8 cellular contexts compared by ENCODE assay signal in the genomic region with DNA sequence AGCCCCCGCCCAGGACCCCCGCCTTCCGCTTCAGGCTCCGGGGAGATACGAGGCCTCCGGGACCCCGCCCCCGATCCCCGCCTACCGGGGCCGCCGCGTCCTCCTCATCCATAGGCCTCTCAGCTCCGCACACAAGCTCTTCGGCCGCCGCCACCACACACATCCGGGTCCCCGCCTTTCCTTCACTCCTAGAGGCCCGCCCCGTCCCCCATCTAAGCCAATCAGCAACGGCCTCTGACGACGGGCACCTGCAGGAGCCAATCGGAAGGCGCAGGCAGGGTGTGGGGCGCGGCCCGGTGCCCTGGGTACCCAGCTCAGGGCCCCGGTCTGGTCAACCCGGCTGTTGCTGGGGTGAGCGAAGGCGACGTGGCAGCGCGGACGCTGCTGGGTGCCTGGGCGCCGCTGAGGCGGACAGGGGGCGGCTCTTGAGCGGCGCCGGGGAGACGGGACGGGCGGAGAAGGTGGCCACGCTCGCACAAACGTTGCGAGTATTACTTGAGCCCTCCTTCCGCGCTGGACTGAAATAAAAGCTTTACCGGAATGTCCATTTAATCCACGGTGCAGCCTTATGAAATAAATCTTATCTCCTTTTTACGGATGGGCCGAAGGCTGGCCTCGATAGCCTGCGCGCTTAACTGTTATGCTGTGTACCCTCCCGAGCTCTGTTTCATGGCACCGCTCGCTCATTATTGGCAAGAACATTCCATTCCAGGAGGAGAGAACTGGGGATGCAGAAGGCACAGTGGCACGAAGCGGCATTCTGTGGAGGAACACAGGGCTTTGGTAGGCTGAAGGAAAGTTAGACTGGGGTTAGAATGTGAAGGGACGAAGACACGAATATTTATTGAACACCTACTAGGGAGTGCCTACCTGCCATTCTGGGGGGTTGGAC. TPM values are rescaled to one million over a fixed set of nuclear protein-coding genes. Genes with fewer than 3 reads are reported as not detected.
DNase-seq lines count a peak whose midpoint lies in the region; ATAC-seq and TF ChIP-seq lines count a peak whose summit lies in the region.

SPRYD3 (minus strand) TSS at position 165 of the 892 bp plus-strand sequence; CDS start at position 108, 57 bp downstream.

- TF ChIP-seq CTCF in left ventricle myocardium inferior (IDR thresholded peaks at IDR 0.05; ENCODE audit: borderline replicate concordance): peak; percentile 11
- TF ChIP-seq CTCF in uterus (IDR thresholded peaks at IDR 0.05): peak in 1 of 4 experiments; percentile 6

- H3K27ac ChIP-seq in left ventricle myocardium inferior (replicated peaks) (peak within 1 kb of the TSS; percentile 98), uterus (peak within 1 kb of the TSS; percentile 89 to 93)

- intact Hi-C loops in left ventricle myocardium inferior (cut with micrococcal nuclease): no loop called here
- intact Hi-C loops in uterus (cut with DNase I; ENCODE audit: low total_unique reads): no loop called here

- H3K4me3 ChIP-seq in left ventricle myocardium inferior (peak within 1 kb of the TSS; percentile 87), uterus (peak within 1 kb of the TSS; percentile 66 to 69)

- H3K27me3 Mint-ChIP-seq in T-helper 17 cell: no peaks in the 10 kb centered on the region

- H3K9me3 ChIP-seq in T-helper 17 cell (ENCODE audit: control insufficient read depth, low read length, poor library complexity, severe bottlenecking): no peaks in the 10 kb centered on the region
- peaks cover under 1% of the 10 kb centered on the region for H3K9me3 ChIP-seq in left ventricle myocardium inferior (replicated peaks)
- no peaks in the 10 kb centered on the region for H3K9me3 ChIP-seq in uterus

- H3K4me1 ChIP-seq in left ventricle myocardium inferior (peaks cover 40% of the 10 kb centered on the region), uterus (peaks cover 0 to 10% of the 10 kb centered on the region in 2 donors)

- H3K27me3 ChIP-seq in left ventricle myocardium inferior (ENCODE audit: low read depth): no peaks in the 10 kb centered on the region
- H3K27me3 ChIP-seq in uterus: no peaks in the 10 kb centered on the region

- peaks cover 29% of the 10 kb centered on the region for H3K36me3 ChIP-seq in left ventricle myocardium inferior
- H3K36me3 ChIP-seq in uterus: no peaks in the 10 kb centered on the region

- peaks cover 30% of the 10 kb centered on the region for H3K4me1 Mint-ChIP-seq in T-helper 17 cell

- peak; percentile 99 for ATAC-seq in HG02885 (IDR thresholded peaks at IDR 0.05; ENCODE audit: poor library complexity, unreplicated experiment)
- ATAC-seq in T-helper 17 cell: peak; percentile 97

- peaks cover 10% of the 10 kb centered on the region for H3K36me3 Mint-ChIP-seq in T-helper 17 cell (ENCODE audit: low read depth)

- peak within 1 kb of the TSS; percentile 98 for H3K4me3 Mint-ChIP-seq in T-helper 17 cell

- TF ChIP-seq POLR2A in GM15510 (IDR thresholded peaks at IDR 0.05; ENCODE audit: borderline replicate concordance, extremely low read depth, insufficient read length) (peak; percentile 96), uterus (IDR thresholded peaks at IDR 0.05) (peak; percentile 86 to 90)

- peak within 1 kb of the TSS; percentile 88 for H3K27ac Mint-ChIP-seq in T-helper 17 cell

- DNase-seq in NCI-H1694 treated with DMSO at 0.1 percent for 48 hours (lab: John Stamatoyannopoulos, UW) (peak; percentile 84), T-helper 17 cell (peak; percentile 94 to 97 (median 96)), amygdala (lab: John Stamatoyannopoulos, UW) (peak; percentile 54 to 99 (median 96)), left ventricle myocardium inferior (peak; percentile 98), pulmonary artery endothelial cell (ENCODE audit: low read depth, low spot score) (peak; percentile 79), uterus (peak; percentile 97 to 98)

RNA-seq across cellular contexts. Expression of gene SPRYD3, which starts in this region (rescaled TPM):
- total RNA-seq in T-helper 17 cell: 10 to 100 TPM; 23.1 to 29.6 TPM
- total RNA-seq in left ventricle myocardium inferior: 49.1 TPM
- total RNA-seq in pulmonary artery endothelial cell: 20.0 and 21.8 TPM in 2 replicates
- total RNA-seq in uterus: 10 to 100 TPM; 15.9 to 75.5 (median 28.9) TPM

Comparison
In these comparisons a context has a peak if more than half of its experiments do, and no peak if none do; other contexts are left out.
1. Peak in every context shown above with its lines: DNase-seq, ATAC-seq, H3K4me3 ChIP-seq and H3K27ac ChIP-seq.